8 cellular contexts compared by ENCODE assay signal in the genomic region with DNA sequence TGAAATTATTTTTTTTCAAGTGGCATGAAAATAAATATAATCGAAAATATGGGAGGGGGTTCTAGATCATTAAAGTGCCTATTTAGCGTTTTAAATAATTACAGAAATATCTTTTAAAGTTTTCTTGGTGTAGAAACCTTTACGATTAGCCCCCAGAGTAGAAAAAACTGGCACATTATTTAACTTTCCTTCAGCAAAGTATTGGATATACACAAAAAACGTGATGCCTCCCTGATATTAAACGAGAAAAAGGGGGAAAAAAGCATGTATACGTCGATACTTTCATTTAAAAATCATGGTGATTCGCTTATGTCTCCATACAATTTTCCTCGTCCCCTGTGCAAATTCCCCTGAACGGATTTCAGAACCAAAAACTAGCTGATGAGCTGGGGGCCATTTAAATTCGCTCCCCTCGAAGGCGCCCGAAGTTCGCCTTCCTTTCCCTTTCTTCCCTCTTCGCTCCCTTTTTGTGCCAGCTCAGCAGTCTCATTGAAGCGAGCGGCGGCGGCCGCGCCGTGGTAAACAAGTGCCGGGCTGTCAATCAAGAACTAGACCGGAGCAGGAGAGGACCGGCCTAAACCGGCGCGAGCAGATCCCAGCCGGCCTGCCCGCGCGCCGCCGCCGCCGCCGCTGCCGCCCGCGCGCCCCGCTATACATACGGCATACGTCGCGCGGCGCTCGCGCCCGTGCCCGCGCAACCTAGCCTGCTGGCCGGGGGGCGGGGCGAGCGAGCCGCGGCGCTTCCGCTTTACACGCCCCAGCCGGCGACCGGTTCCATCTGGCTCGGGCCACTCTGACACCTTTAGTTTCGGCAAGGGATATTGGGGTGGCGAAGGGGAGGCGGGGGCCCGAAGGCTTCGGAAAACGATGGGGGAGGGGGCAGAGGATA. TPM values are rescaled to one million over a fixed set of nuclear protein-coding genes. Genes with fewer than 3 reads are reported as not detected.
A peak's percentile ranks its signal among the peaks of the same experiment; 100 is the strongest.
DNase-seq lines count a peak whose midpoint lies in the region; ATAC-seq and TF ChIP-seq lines count a peak whose summit lies in the region.

No MANE protein-coding gene starts in this region.

- peak overlapping the region; percentile 66 for H2AFZ ChIP-seq in PC-3 (ENCODE audit: low read length)

- H3K4me1 Mint-ChIP-seq in activated T-cell treated with anti-CD3 and anti-CD28 coated beads, Interleukin-2, amount 50 U/mL, for 4 hours (ENCODE audit: low read depth), result peaks cover 46% of the 10 kb centered on the region

- 0 to 1% methylated on average over 68 to 73 of the region's 73 CpGs for WGBS in esophagus, 2 donors

- H4K20me1 ChIP-seq in PC-3 (ENCODE audit: low read length), result no peaks in the 10 kb centered on the region

- H3K9me3 ChIP-seq in PC-3 (ENCODE audit: low read length), result no peaks in the 10 kb centered on the region
- H3K9me3 ChIP-seq in esophagus (ENCODE audit: control insufficient read depth in 2 of 2, insufficient read depth in 1 of 2, low read depth in 1 of 2, low read length in 1 of 2), result no peaks in the 10 kb centered on the region
- H3K9me3 ChIP-seq in muscle layer of colon (ENCODE audit: low read length), result no peaks in the 10 kb centered on the region

- H3K9ac ChIP-seq in PC-3 (ENCODE audit: low read length) (peak overlapping the region; percentile 92), muscle layer of colon (ENCODE audit: low read length) (peak overlapping the region; percentile 100)

- intact Hi-C loops in PC-3 (cut with micrococcal nuclease), result loop anchor here (1.0 kb wide), 1 partner anchor 66 kb away; no protein-coding TSS in a partner anchor

- CTCF ChIA-PET in PC-3 (lab: Charles Lee), result no interaction called here

- H3K27me3 ChIP-seq in PC-3 (ENCODE audit: low read length), result no peaks in the 10 kb centered on the region
- H3K27me3 ChIP-seq in esophagus (ENCODE audit: control insufficient read depth in 1 of 2, insufficient read depth in 2 of 2, low read length in 2 of 2), result no peaks in the 10 kb centered on the region
- no peaks in the 10 kb centered on the region for H3K27me3 ChIP-seq in muscle layer of colon (ENCODE audit: control insufficient read depth in 1 of 2, insufficient read depth in 2 of 2, low read length in 2 of 2)

- no peaks in the 10 kb centered on the region for H3K27me3 Mint-ChIP-seq in activated T-cell treated with anti-CD3 and anti-CD28 coated beads, Interleukin-2, amount 50 U/mL, for 4 hours (ENCODE audit: low read depth)

- peak; percentile 22 for TF ChIP-seq EP300 in Ishikawa (IDR thresholded peaks at IDR 0.05; ENCODE audit: borderline replicate concordance)

- H3K27ac ChIP-seq in PC-3 (ENCODE audit: low read length) (peak overlapping the region; percentile 90), esophagus (ENCODE audit: low read depth in 2 of 2, low read length in 1 of 2) (peak overlapping the region; percentile 99 to 100), muscle layer of colon (ENCODE audit: low read depth, low read length) (peak overlapping the region; percentile 100)

- H3K4me2 ChIP-seq in PC-3 (ENCODE audit: low read length), result peak overlapping the region; percentile 94

- ATAC-seq in GM21619 (IDR thresholded peaks at IDR 0.05; ENCODE audit: unreplicated experiment) (peak; percentile 52), PC-3 (peak; percentile 55)
- peak; percentile 69 to 74 for ATAC-seq in activated T-cell treated with anti-CD3 and anti-CD28 coated beads, Interleukin-2, amount 50 U/mL, for 4 hours

- peak overlapping the region; percentile 95 for H3K4me3 Mint-ChIP-seq in activated T-cell treated with anti-CD3 and anti-CD28 coated beads, Interleukin-2, amount 50 U/mL, for 4 hours

- no peak for TF ChIP-seq CTCF in PC-3 (conservative IDR thresholded peaks at IDR 0.05; ENCODE audit: low read depth, low read length)

- no peak for TF ChIP-seq RAD21 in Ishikawa (IDR thresholded peaks at IDR 0.05; ENCODE audit: low read depth)

- H3K4me3 ChIP-seq in PC-3 (ENCODE audit: low read length) (peak overlapping the region; percentile 85), esophagus (ENCODE audit: low read depth in 1 of 2, low read length in 2 of 2) (peak overlapping the region; percentile 69 to 99), muscle layer of colon (ENCODE audit: low read depth in 1 of 2, low read length in 2 of 2) (peak overlapping the region; percentile 95 to 98)

- no TSS peak for BruUV-seq in PC-3 (replicated peaks; lab: Mats Ljungman, UMichigan)

- no peaks in the 10 kb centered on the region for H3K9me2 ChIP-seq in PC-3 (replicated peaks; ENCODE audit: low read length)

- POLR2A ChIA-PET in PC-3 (lab: Charles Lee; ENCODE audit: unreplicated experiment), result interaction anchor here (0.6 to 1.5 kb wide), 4 partner anchors 95 to 448 kb away, joined by 3 to 13 read pairs (median 4); no protein-coding TSS in a partner anchor

- H3K79me2 ChIP-seq in PC-3 (ENCODE audit: low read length), result peaks cover 69% of the 10 kb centered on the region

- H3K36me3 ChIP-seq in PC-3 (ENCODE audit: low read depth, low read length) (peaks cover 33% of the 10 kb centered on the region), esophagus (ENCODE audit: control insufficient read depth in 2 of 2, insufficient read depth in 2 of 2, low read length in 1 of 2) (peaks cover 0 to 1% of the 10 kb centered on the region in 2 donors), muscle layer of colon (ENCODE audit: insufficient read depth, low read length) (peaks cover 15% of the 10 kb centered on the region)

- H3F3A ChIP-seq in PC-3 (ENCODE audit: low read length, unreplicated experiment), result peaks cover 15% of the 10 kb centered on the region

- DNase-seq in DMS153 (lab: John Stamatoyannopoulos, UW), result peak; percentile 78
- peak; percentile 98 for DNase-seq in PC-3
- DNase-seq in activated T-cell treated with anti-CD3 and anti-CD28 coated beads, Interleukin-2, amount 50 U/mL, for 4 hours, result peak; percentile 92
- DNase-seq in stimulated activated CD8-positive, alpha-beta memory T cell treated with anti-CD3 and anti-CD28 coated beads, Interleukin-7, amount 100 ng/mL, for 1 hour (ENCODE audit: low read depth in 2 of 2), result peak; percentile 87 to 89

- peaks cover 21% of the 10 kb centered on the region for H3K4me1 ChIP-seq in PC-3 (ENCODE audit: insufficient read depth, low read length)
- H3K4me1 ChIP-seq in esophagus (ENCODE audit: control insufficient read depth in 2 of 2, insufficient read depth in 2 of 2, low read length in 1 of 2), result no peaks in the 10 kb centered on the region
- H3K4me1 ChIP-seq in muscle layer of colon (ENCODE audit: insufficient read depth, low read length), result peaks cover 31% of the 10 kb centered on the region

- peaks cover 12% of the 10 kb centered on the region for H3K36me3 Mint-ChIP-seq in activated T-cell treated with anti-CD3 and anti-CD28 coated beads, Interleukin-2, amount 50 U/mL, for 4 hours (ENCODE audit: insufficient read depth)

- H3K9me3 Mint-ChIP-seq in activated T-cell treated with anti-CD3 and anti-CD28 coated beads, Interleukin-2, amount 50 U/mL, for 4 hours, result no peaks in the 10 kb centered on the region

TF ChIP-seq in Ishikawa, 13 proteins besides CTCF, POLR2A, EP300 and RAD21:
- no peak; the same call in none of the 2 replicates for TF ChIP-seq TAF1 (IDR thresholded peaks at IDR 0.05; ENCODE audit: low read depth)
- TF ChIP-seq, protein P1, sequence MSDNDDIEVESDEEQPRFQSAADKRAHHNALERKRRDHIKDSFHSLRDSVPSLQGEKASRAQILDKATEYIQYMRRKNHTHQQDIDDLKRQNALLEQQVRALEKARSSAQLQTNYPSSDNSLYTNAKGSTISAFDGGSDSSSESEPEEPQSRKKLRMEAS (IDR thresholded peaks at IDR 0.05), result no peak; the same call in 1 of the 2 replicates
- TF ChIP-seq EGR1 (IDR thresholded peaks at IDR 0.05), result no peak
- TF ChIP-seq YY1 (IDR thresholded peaks at IDR 0.05; ENCODE audit: low read depth), result no peak
- TF ChIP-seq, protein P2, sequence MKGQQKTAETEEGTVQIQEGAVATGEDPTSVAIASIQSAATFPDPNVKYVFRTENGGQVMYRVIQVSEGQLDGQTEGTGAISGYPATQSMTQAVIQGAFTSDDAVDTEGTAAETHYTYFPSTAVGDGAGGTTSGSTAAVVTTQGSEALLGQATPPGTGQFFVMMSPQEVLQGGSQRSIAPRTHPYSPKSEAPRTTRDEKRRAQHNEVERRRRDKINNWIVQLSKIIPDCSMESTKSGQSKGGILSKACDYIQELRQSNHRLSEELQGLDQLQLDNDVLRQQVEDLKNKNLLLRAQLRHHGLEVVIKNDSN (IDR thresholded peaks at IDR 0.05), result no peak
- no peak; the same call in none of the 2 replicates for TF ChIP-seq TCF12 (IDR thresholded peaks at IDR 0.05; ENCODE audit: low read depth)
- no peak for TF ChIP-seq FOXM1 (IDR thresholded peaks at IDR 0.05; ENCODE audit: borderline replicate concordance, low read depth)
- no peak for TF ChIP-seq TEAD4 (IDR thresholded peaks at IDR 0.05)
- no peak for TF ChIP-seq CREB1 (IDR thresholded peaks at IDR 0.05; ENCODE audit: low read depth)
- no peak; the same call in 1 of the 2 replicates for TF ChIP-seq ZBTB7A (IDR thresholded peaks at IDR 0.05; ENCODE audit: low read depth)
- TF ChIP-seq, protein P3, sequence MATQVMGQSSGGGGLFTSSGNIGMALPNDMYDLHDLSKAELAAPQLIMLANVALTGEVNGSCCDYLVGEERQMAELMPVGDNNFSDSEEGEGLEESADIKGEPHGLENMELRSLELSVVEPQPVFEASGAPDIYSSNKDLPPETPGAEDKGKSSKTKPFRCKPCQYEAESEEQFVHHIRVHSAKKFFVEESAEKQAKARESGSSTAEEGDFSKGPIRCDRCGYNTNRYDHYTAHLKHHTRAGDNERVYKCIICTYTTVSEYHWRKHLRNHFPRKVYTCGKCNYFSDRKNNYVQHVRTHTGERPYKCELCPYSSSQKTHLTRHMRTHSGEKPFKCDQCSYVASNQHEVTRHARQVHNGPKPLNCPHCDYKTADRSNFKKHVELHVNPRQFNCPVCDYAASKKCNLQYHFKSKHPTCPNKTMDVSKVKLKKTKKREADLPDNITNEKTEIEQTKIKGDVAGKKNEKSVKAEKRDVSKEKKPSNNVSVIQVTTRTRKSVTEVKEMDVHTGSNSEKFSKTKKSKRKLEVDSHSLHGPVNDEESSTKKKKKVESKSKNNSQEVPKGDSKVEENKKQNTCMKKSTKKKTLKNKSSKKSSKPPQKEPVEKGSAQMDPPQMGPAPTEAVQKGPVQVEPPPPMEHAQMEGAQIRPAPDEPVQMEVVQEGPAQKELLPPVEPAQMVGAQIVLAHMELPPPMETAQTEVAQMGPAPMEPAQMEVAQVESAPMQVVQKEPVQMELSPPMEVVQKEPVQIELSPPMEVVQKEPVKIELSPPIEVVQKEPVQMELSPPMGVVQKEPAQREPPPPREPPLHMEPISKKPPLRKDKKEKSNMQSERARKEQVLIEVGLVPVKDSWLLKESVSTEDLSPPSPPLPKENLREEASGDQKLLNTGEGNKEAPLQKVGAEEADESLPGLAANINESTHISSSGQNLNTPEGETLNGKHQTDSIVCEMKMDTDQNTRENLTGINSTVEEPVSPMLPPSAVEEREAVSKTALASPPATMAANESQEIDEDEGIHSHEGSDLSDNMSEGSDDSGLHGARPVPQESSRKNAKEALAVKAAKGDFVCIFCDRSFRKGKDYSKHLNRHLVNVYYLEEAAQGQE (IDR thresholded peaks at IDR 0.05; ENCODE audit: low read depth), result no peak

RNA-seq across cellular contexts. Expression of a gene that starts 3.3 kb away (rescaled TPM):
- total RNA-seq in PC-3 (2014; rRNA removed), result 39.5 and 40.3 TPM in 2 replicates
- 10 to 100 TPM; 14.5 to 30.2 (median 24.1) TPM for total RNA-seq in activated T-cell treated with anti-CD3 and anti-CD28 coated beads, Interleukin-2, amount 50 U/mL, for 4 hours
- 10 to 100 TPM; 17.4 to 26.6 TPM for polyA plus RNA-seq in esophagus

Comparison
In these comparisons a context has a peak if more than half of its experiments do, and no peak if none do; other contexts are left out.
1. Peak in every context shown above with its lines: DNase-seq, ATAC-seq, H3K4me3 ChIP-seq and H3K27ac ChIP-seq.